8 cellular contexts compared by ENCODE assay signal in the genomic region with DNA sequence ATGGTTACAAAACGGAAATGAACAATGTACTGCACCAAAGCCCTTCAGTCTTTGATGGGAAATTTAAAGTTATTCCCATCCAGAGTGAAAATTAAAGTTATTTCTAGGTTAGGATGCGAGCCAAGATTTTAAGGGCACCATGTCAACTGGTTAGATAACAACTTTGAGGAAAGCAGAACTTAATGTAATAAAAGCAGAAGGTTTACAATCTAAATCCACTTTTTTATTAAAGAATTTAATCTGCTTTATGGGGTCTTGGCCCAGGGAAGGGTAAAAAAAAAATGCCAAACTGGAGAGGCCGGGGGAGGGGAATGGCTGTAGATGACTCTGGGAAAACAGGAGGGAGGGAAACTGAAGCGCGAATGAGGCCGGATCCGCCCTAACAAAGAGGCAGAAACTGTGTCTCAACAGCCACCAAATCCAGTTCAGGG.
DNase-seq lines count a peak whose midpoint lies in the region; ATAC-seq and TF ChIP-seq lines count a peak whose summit lies in the region.

No MANE protein-coding gene starts in this region.

- H3K4me3 ChIP-seq in mucosa of rectum (ENCODE audit: low read length in 2 of 2) (peak overlapping the region in 1 of 2 donors; percentile 37), uterus (no peak overlapping the region)

- H3K4me3 Mint-ChIP-seq in activated naive CD4-positive, alpha-beta T cell treated with anti-CD3 and anti-CD28 coated beads for 36 hours: peak overlapping the region; percentile 73
- H3K4me3 Mint-ChIP-seq in central memory CD8-positive, alpha-beta T cell: peak overlapping the region; percentile 53

- H3K27ac ChIP-seq in mucosa of rectum (ENCODE audit: low read depth in 2 of 2, low read length in 2 of 2) (peak overlapping the region; percentile 81 to 84), uterus (peak overlapping the region; percentile 85 to 92)

- H3K36me3 ChIP-seq in mucosa of rectum (ENCODE audit: control insufficient read depth in 2 of 2, insufficient read depth in 2 of 2, low read length in 2 of 2): no peaks in the 10 kb centered on the region
- H3K36me3 ChIP-seq in uterus: no peaks in the 10 kb centered on the region

- DNase-seq in activated naive CD4-positive, alpha-beta T cell treated with anti-CD3 and anti-CD28 coated beads for 36 hours: no peak
- DNase-seq in activated naive CD4-positive, alpha-beta T cell treated with anti-CD3 and anti-CD28 coated beads, Interleukin-2, amount 50 U/mL, for 16 hours: no peak
- DNase-seq in central memory CD8-positive, alpha-beta T cell (ENCODE audit: low spot score in 2 of 2): no peak
- DNase-seq in uterus: no peak
- DNase-seq in middle frontal gyrus (ENCODE audit: extremely low spot score, low spot score): no peak

- H3K9me3 Mint-ChIP-seq in activated naive CD4-positive, alpha-beta T cell treated with anti-CD3 and anti-CD28 coated beads for 36 hours: peaks cover 16% of the 10 kb centered on the region
- H3K9me3 Mint-ChIP-seq in central memory CD8-positive, alpha-beta T cell: no peaks in the 10 kb centered on the region

- H3K9me3 ChIP-seq in mucosa of rectum (ENCODE audit: control insufficient read depth in 2 of 2, low read length in 2 of 2) (peaks cover 0 to 2% of the 10 kb centered on the region in 2 donors), uterus (no peaks in the 10 kb centered on the region)

- CTCF ChIA-PET in activated naive CD4-positive, alpha-beta T cell treated with anti-CD3 and anti-CD28 coated beads for 36 hours (lab: Charles Lee): interaction anchor here (0.7 to 2.5 kb wide), 8 partner anchors 18 to 363 kb away, joined by 3 to 9 read pairs (median 5); no protein-coding TSS in a partner anchor

- TF ChIP-seq POLR2A in uterus (IDR thresholded peaks at IDR 0.05): peak in 1 of 2 donors; percentile 6

- no peak for TF ChIP-seq CTCF in uterus (IDR thresholded peaks at IDR 0.05)

- intact Hi-C loops in activated naive CD4-positive, alpha-beta T cell treated with anti-CD3 and anti-CD28 coated beads for 36 hours (cut with micrococcal nuclease): loop anchor here (1.0 to 5.0 kb wide), 4 partner anchors 128 to 1315 kb away; a partner anchor contains a TSS
- intact Hi-C loops in uterus (cut with DNase I; ENCODE audit: low total_unique reads): loop anchor here (5.0 kb wide), 1 partner anchor 130 kb away; no protein-coding TSS in a partner anchor

- ATAC-seq in central memory CD8-positive, alpha-beta T cell (replicated peaks; ENCODE audit: extremely low read depth, poor library complexity, severe bottlenecking): no peak
- no peak for ATAC-seq in HG02623 (IDR thresholded peaks at IDR 0.05; ENCODE audit: unreplicated experiment)
- no peak for ATAC-seq in HG03196 (IDR thresholded peaks at IDR 0.05; ENCODE audit: unreplicated experiment)

- H3K36me3 Mint-ChIP-seq in activated naive CD4-positive, alpha-beta T cell treated with anti-CD3 and anti-CD28 coated beads for 36 hours (ENCODE audit: low read depth): peaks cover 1% of the 10 kb centered on the region
- peaks cover 7% of the 10 kb centered on the region for H3K36me3 Mint-ChIP-seq in central memory CD8-positive, alpha-beta T cell (ENCODE audit: insufficient read depth)

- H3K27me3 ChIP-seq in mucosa of rectum (ENCODE audit: control insufficient read depth in 2 of 2, insufficient read depth in 2 of 2, low read length in 2 of 2) (no peaks in the 10 kb centered on the region), uterus (no peaks in the 10 kb centered on the region)

- peak overlapping the region; percentile 21 to 34 for H3K9ac ChIP-seq in mucosa of rectum (ENCODE audit: low read depth in 1 of 2, low read length in 2 of 2)

- H3K27me3 Mint-ChIP-seq in activated naive CD4-positive, alpha-beta T cell treated with anti-CD3 and anti-CD28 coated beads for 36 hours (ENCODE audit: low read depth): no peaks in the 10 kb centered on the region
- H3K27me3 Mint-ChIP-seq in central memory CD8-positive, alpha-beta T cell: no peaks in the 10 kb centered on the region

- peak overlapping the region; percentile 98 for H3K27ac Mint-ChIP-seq in activated naive CD4-positive, alpha-beta T cell treated with anti-CD3 and anti-CD28 coated beads for 36 hours
- peak overlapping the region; percentile 96 for H3K27ac Mint-ChIP-seq in central memory CD8-positive, alpha-beta T cell (ENCODE audit: low read depth)

- peaks cover 33 to 35% of the 10 kb centered on the region in 2 donors for H3K4me1 ChIP-seq in mucosa of rectum (ENCODE audit: control insufficient read depth in 2 of 2, insufficient read depth in 2 of 2, low read length in 2 of 2)
- H3K4me1 ChIP-seq in uterus: peaks cover 0 to 8% of the 10 kb centered on the region in 2 donors

- H3K4me1 Mint-ChIP-seq in activated naive CD4-positive, alpha-beta T cell treated with anti-CD3 and anti-CD28 coated beads for 36 hours (ENCODE audit: low read depth): peaks cover 54% of the 10 kb centered on the region
- H3K4me1 Mint-ChIP-seq in central memory CD8-positive, alpha-beta T cell: peaks cover 39% of the 10 kb centered on the region
